Comparison of ENCODE assay signal across 15 cellular contexts in the genomic region with DNA sequence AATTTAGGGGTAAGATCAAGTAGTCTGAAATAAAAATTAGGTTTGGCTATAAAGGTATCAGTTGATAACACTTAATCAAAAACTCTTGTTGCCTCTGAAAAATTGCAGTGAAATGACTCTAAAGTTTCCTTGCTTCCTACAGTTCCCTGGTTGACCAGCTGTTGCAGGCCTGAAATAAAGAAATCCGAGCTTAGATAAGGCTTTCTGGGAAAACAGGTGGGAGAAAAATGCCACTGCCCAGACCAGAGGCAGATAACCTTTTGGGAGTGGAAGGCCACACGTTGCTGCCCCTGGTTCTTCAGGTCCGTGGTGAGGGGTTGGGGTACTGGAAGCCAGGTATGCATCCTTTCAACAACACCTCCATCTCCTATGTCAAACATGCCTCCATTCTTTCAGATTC.
DNase-seq lines count a peak whose midpoint lies in the region; ATAC-seq, FAIRE-seq and TF ChIP-seq lines count a peak whose summit lies in the region.
"Had no signal": no experiment of that assay in that cellular context is flagged by ENCODE, and none has a peak within 500 bp of the region (broad histone marks: within the 10 kb centered on the region; RNA-seq: fewer than 3 reads in every experiment).

No MANE protein-coding gene starts in this region.

- TF ChIP-seq EP300 in K562 (IDR thresholded peaks at IDR 0.05; ENCODE audit: low read length): no peak

- H3K4me1 Mint-ChIP-seq in nephron progenitor cell: peaks cover 12% of the 10 kb centered on the region
- no peaks in the 10 kb centered on the region for H3K4me1 Mint-ChIP-seq in activated T-helper 17 cell treated with anti-CD3 and anti-CD28 coated beads, Interleukin-2, amount 50 U/mL, for 72 hours

- ATAC-seq in K562 (no peak), pancreas (no peak)
- no peak for ATAC-seq in activated T-helper 17 cell treated with anti-CD3 and anti-CD28 coated beads, Interleukin-2, amount 50 U/mL, for 72 hours (replicated peaks)
- ATAC-seq: HepG2 had no signal

- FAIRE-seq in K562 (lab: Jason Lieb, UNC) (no peak), pancreas (lab: Jason Lieb, UNC) (no peak)
- FAIRE-seq: GM12891, HepG2 had no signal

- intact Hi-C loops in K562 (cut with micrococcal nuclease): no loop called here
- intact Hi-C loops in lower leg skin (cut with DNase I; ENCODE audit: low total_unique reads): loop anchor here (5.0 kb wide), 1 partner anchor 52 kb away; no protein-coding TSS in a partner anchor
- intact Hi-C loops in pancreas (cut with DNase I): no loop called here

- no peak for TF ChIP-seq RAD21 in K562 (CRISPR knock-in tag; conservative IDR thresholded peaks at IDR 0.05 in 1 of 2, IDR thresholded peaks at IDR 0.05 in 1 of 2)

- no peaks in the 10 kb centered on the region for H3K9me1 ChIP-seq in K562 (ENCODE audit: control insufficient read depth, insufficient read depth, low read length)

- H3K9me3 ChIP-seq in K562 (replicated peaks; ENCODE audit: control insufficient read depth, insufficient read depth, low read depth, low read length) (no peaks in the 10 kb centered on the region), pancreas (no peaks in the 10 kb centered on the region)

- no peak for TF ChIP-seq POLR2A in K562 (conservative IDR thresholded peaks at IDR 0.05)
- no peak for TF ChIP-seq POLR2A in lower leg skin (IDR thresholded peaks at IDR 0.05)

- H3K27me3 Mint-ChIP-seq in nephron progenitor cell (ENCODE audit: low read depth, poor library complexity): peaks cover 5% of the 10 kb centered on the region
- H3K27me3 Mint-ChIP-seq in activated T-helper 17 cell treated with anti-CD3 and anti-CD28 coated beads, Interleukin-2, amount 50 U/mL, for 72 hours: peaks cover 16% of the 10 kb centered on the region

- H3K4me2 ChIP-seq in K562 (ENCODE audit: insufficient read depth, low read length): no peak overlapping the region
- H3K4me2 ChIP-seq: KMS-11 had no signal

- H3K4me1 ChIP-seq in K562 (replicated peaks in 1 of 2; ENCODE audit: control insufficient read depth in 2 of 2, insufficient read depth in 2 of 2, low read length in 2 of 2): peaks cover 0 to 6% of the 10 kb centered on the region in 2 experiments; a peak in 3 of 5 replicates
- H3K4me1 ChIP-seq in pancreas: no peaks in the 10 kb centered on the region

- no peaks in the 10 kb centered on the region for H3K79me2 ChIP-seq in K562 (ENCODE audit: control insufficient read depth, insufficient read depth, low read length)

- no peak overlapping the region for H3K9ac ChIP-seq in K562 (ENCODE audit: insufficient read depth in 1 of 2, low read depth in 2 of 2, low read length in 2 of 2)
- H3K9ac ChIP-seq: KMS-11 had no signal

- 7% methylated on average over 3 of the region's 3 CpGs for WGBS in K562 (ENCODE audit: insufficient coverage, low coverage, missing lambda C conversion rate)
- 70 to 77% methylated on average over 3 of the region's 3 CpGs for WGBS in lower leg skin, 2 donors
- WGBS in pancreas, 2 donors: 39 to 44% methylated on average over 3 of the region's 3 CpGs

- H3K27ac ChIP-seq in K562 (ENCODE audit: extremely low read depth, low read depth, low read length) (no peak overlapping the region), pancreas (no peak overlapping the region)
- H3K27ac ChIP-seq: KMS-11 had no signal

- H3K4me3 ChIP-seq in AG10803 (ENCODE audit: low read length) (no peak overlapping the region), K562 (no peak overlapping the region), lower leg skin (ENCODE audit: low read depth, poor library complexity, severe bottlenecking) (no peak overlapping the region), pancreas (no peak overlapping the region)

- DNase-seq in AG10803 (ENCODE audit: low read depth) (no peak), HT1080 (ENCODE audit: low read depth) (peak; percentile 28), K562 (ENCODE audit: extremely low read depth in 1 of 4, low spot score in 3 of 4) (no peak), nephron progenitor cell (no peak), NOMO-1 (lab: John Stamatoyannopoulos, UW; ENCODE audit: unreplicated experiment in 2 of 2) (no peak), lower leg skin (ENCODE audit: low spot score in 2 of 2) (no peak), pancreas (no peak)
- DNase-seq: NCI-H1436, NCI-H2029, NCI-H345, NCI-H524 treated with DMSO at 0.1 percent for 48 hours had no signal

- peak overlapping the region; percentile 51; the same call in 1 of the 2 replicates for H2AFZ ChIP-seq in K562 (ENCODE audit: low read depth, low read length)

- H3K27me3 ChIP-seq in K562 (ENCODE audit: control insufficient read depth in 2 of 2, insufficient read depth in 2 of 2, low read length in 2 of 2): no peaks in the 10 kb centered on the region
- H3K27me3 ChIP-seq in pancreas: no peaks in the 10 kb centered on the region

- no peaks in the 10 kb centered on the region for H3K9me3 Mint-ChIP-seq in nephron progenitor cell
- no peaks in the 10 kb centered on the region for H3K9me3 Mint-ChIP-seq in activated T-helper 17 cell treated with anti-CD3 and anti-CD28 coated beads, Interleukin-2, amount 50 U/mL, for 72 hours

- POLR2A ChIA-PET in K562 (lab: Yijun Ruan, JAX): interaction anchor here (1.7 kb wide), 1 partner anchor 14 kb away, joined by 4 read pairs; no protein-coding TSS in a partner anchor

- no peak overlapping the region for H3K4me3 Mint-ChIP-seq in nephron progenitor cell
- no peak overlapping the region for H3K4me3 Mint-ChIP-seq in activated T-helper 17 cell treated with anti-CD3 and anti-CD28 coated beads, Interleukin-2, amount 50 U/mL, for 72 hours

- H4K20me1 ChIP-seq in K562 (replicated peaks; ENCODE audit: control insufficient read depth, insufficient read depth, low read length): no peaks in the 10 kb centered on the region

- no TSS peak for BruUV-seq in K562 (replicated peaks; lab: Mats Ljungman, UMichigan)

- H3K36me3 ChIP-seq in K562 (ENCODE audit: control insufficient read depth, insufficient read depth, low read length) (no peaks in the 10 kb centered on the region; the same call in 2 of the 3 replicates), pancreas (no peaks in the 10 kb centered on the region)

- TF ChIP-seq CTCF in AG10803 (conservative IDR thresholded peaks at IDR 0.05; ENCODE audit: low read length) (peak; percentile 27; the same call in 1 of the 2 replicates), K562 (IDR thresholded peaks at IDR 0.05 in 2 of 3, conservative IDR thresholded peaks at IDR 0.05 in 1 of 3; ENCODE audit: insufficient read depth in 2 of 3, low read depth in 1 of 3, low read length in 3 of 3) (0 out of 6 replicates have a peak, but pooled peaks of 1 of the 3 experiments have one; percentile 15), nephron progenitor cell (IDR thresholded peaks at IDR 0.05) (no peak), lower leg skin (IDR thresholded peaks at IDR 0.05) (no peak), pancreas (IDR thresholded peaks at IDR 0.05) (no peak)

- peak overlapping the region; percentile 49 for H3K27ac Mint-ChIP-seq in nephron progenitor cell
- H3K27ac Mint-ChIP-seq in activated T-helper 17 cell treated with anti-CD3 and anti-CD28 coated beads, Interleukin-2, amount 50 U/mL, for 72 hours: no peak overlapping the region

- CTCF ChIA-PET in K562 (lab: Yijun Ruan, JAX; ENCODE audit: low intra/inter-chr PET ratio): interaction anchor here (0.6 kb wide), 1 partner anchor 28 kb away, joined by 4 read pairs; no protein-coding TSS in a partner anchor

- in situ Hi-C loops in K562 (cut with MboI): no loop called here

- H3K36me3 Mint-ChIP-seq in nephron progenitor cell (ENCODE audit: low read depth): peaks cover 20% of the 10 kb centered on the region
- H3K36me3 Mint-ChIP-seq in activated T-helper 17 cell treated with anti-CD3 and anti-CD28 coated beads, Interleukin-2, amount 50 U/mL, for 72 hours (ENCODE audit: low read depth): no peaks in the 10 kb centered on the region

TF ChIP-seq in K562, 482 proteins besides CTCF, POLR2A, EP300 and RAD21:
- TF ChIP-seq TBL1XR1 (IDR thresholded peaks at IDR 0.05; ENCODE audit: low read length in 2 of 2) (no peak), PRPF4 (IDR thresholded peaks at IDR 0.05; ENCODE audit: insufficient read depth, low read depth, low read length, poor library complexity, severe bottlenecking) (no peak), ARID2 (IDR thresholded peaks at IDR 0.05) (no peak)
- TF ChIP-seq, protein P1, sequence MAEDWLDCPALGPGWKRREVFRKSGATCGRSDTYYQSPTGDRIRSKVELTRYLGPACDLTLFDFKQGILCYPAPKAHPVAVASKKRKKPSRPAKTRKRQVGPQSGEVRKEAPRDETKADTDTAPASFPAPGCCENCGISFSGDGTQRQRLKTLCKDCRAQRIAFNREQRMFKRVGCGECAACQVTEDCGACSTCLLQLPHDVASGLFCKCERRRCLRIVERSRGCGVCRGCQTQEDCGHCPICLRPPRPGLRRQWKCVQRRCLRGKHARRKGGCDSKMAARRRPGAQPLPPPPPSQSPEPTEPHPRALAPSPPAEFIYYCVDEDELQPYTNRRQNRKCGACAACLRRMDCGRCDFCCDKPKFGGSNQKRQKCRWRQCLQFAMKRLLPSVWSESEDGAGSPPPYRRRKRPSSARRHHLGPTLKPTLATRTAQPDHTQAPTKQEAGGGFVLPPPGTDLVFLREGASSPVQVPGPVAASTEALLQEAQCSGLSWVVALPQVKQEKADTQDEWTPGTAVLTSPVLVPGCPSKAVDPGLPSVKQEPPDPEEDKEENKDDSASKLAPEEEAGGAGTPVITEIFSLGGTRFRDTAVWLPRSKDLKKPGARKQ (CRISPR knock-in tag; IDR thresholded peaks at IDR 0.05): no peak
- TF ChIP-seq, protein P2, sequence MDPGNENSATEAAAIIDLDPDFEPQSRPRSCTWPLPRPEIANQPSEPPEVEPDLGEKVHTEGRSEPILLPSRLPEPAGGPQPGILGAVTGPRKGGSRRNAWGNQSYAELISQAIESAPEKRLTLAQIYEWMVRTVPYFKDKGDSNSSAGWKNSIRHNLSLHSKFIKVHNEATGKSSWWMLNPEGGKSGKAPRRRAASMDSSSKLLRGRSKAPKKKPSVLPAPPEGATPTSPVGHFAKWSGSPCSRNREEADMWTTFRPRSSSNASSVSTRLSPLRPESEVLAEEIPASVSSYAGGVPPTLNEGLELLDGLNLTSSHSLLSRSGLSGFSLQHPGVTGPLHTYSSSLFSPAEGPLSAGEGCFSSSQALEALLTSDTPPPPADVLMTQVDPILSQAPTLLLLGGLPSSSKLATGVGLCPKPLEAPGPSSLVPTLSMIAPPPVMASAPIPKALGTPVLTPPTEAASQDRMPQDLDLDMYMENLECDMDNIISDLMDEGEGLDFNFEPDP (CRISPR knock-in tag; IDR thresholded peaks at IDR 0.05): no peak
